Comparison of ENCODE assay signal across 1 cellular context in the genomic region with DNA sequence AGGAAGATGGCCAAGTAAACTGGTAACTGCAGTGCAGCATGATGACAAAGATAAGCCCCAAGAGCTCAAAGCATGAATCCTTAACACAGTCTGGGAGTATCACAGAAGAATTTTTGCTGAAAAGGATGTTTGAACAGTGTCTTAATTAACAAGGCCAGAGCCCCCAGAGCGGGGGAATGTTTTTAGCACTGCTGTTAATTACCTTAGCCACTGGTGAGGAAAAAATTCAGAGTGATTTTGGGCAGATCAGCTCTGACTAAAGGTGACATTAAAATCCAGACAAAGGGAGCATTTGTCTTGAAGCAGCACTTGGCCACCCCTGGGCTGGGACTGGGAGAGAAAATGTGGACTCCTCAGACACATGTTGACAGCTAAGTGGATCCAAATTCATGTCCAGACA.
TF ChIP-seq lines count a peak whose summit lies in the region.

No MANE protein-coding gene starts in this region.

TF ChIP-seq in HEK293, 187 proteins besides CTCF, POLR2A, EP300 and RAD21 (continued from another document):
- TF ChIP-seq, protein P1, sequence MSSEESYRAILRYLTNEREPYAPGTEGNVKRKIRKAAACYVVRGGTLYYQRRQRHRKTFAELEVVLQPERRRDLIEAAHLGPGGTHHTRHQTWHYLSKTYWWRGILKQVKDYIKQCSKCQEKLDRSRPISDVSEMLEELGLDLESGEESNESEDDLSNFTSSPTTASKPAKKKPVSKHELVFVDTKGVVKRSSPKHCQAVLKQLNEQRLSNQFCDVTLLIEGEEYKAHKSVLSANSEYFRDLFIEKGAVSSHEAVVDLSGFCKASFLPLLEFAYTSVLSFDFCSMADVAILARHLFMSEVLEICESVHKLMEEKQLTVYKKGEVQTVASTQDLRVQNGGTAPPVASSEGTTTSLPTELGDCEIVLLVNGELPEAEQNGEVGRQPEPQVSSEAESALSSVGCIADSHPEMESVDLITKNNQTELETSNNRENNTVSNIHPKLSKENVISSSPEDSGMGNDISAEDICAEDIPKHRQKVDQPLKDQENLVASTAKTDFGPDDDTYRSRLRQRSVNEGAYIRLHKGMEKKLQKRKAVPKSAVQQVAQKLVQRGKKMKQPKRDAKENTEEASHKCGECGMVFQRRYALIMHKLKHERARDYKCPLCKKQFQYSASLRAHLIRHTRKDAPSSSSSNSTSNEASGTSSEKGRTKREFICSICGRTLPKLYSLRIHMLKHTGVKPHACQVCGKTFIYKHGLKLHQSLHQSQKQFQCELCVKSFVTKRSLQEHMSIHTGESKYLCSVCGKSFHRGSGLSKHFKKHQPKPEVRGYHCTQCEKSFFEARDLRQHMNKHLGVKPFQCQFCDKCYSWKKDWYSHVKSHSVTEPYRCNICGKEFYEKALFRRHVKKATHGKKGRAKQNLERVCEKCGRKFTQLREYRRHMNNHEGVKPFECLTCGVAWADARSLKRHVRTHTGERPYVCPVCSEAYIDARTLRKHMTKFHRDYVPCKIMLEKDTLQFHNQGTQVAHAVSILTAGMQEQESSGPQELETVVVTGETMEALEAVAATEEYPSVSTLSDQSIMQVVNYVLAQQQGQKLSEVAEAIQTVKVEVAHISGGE (tag by site-specific recombination; conservative IDR thresholded peaks at IDR 0.05; ENCODE audit: low read depth) = no peak
- TF ChIP-seq ZNF521 (tag by site-specific recombination; IDR thresholded peaks at IDR 0.05) = no peak
- TF ChIP-seq ZNF423 (tag by site-specific recombination; IDR thresholded peaks at IDR 0.05) = no peak
- TF ChIP-seq ZNF623 (tag by site-specific recombination; IDR thresholded peaks at IDR 0.05) = no peak
- no peak for TF ChIP-seq ZNF658 (tag by site-specific recombination; IDR thresholded peaks at IDR 0.05)
- TF ChIP-seq ZNF610 (tag by site-specific recombination; IDR thresholded peaks at IDR 0.05; ENCODE audit: borderline replicate concordance) = no peak
- TF ChIP-seq, protein P2, sequence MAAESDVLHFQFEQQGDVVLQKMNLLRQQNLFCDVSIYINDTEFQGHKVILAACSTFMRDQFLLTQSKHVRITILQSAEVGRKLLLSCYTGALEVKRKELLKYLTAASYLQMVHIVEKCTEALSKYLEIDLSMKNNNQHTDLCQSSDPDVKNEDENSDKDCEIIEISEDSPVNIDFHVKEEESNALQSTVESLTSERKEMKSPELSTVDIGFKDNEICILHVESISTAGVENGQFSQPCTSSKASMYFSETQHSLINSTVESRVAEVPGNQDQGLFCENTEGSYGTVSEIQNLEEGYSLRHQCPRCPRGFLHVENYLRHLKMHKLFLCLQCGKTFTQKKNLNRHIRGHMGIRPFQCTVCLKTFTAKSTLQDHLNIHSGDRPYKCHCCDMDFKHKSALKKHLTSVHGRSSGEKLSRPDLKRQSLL (tag by site-specific recombination; IDR thresholded peaks at IDR 0.05) = no peak
- TF ChIP-seq ZNF37A (tag by site-specific recombination; IDR thresholded peaks at IDR 0.05) = no peak
